ENCODE assay signal across 1 cellular context in genomic region chr16:82682757-82683156, GRCh38.
TF ChIP-seq lines count a peak whose summit lies in the region.

No MANE protein-coding gene starts in this region.

TF ChIP-seq in HepG2, 621 proteins besides CTCF, POLR2A, EP300 and RAD21 (continued from another document):
- no peak for TF ChIP-seq CREM (IDR thresholded peaks at IDR 0.05)
- TF ChIP-seq CREM (CRISPR knock-in tag; IDR thresholded peaks at IDR 0.05): no peak
- no peak for TF ChIP-seq BRF2 (CRISPR knock-in tag; IDR thresholded peaks at IDR 0.05)
- TF ChIP-seq FOXK1 (CRISPR knock-in tag; IDR thresholded peaks at IDR 0.05; ENCODE audit: borderline replicate concordance, low read depth): no peak
- no peak for TF ChIP-seq DMAP1 (CRISPR knock-in tag; IDR thresholded peaks at IDR 0.05)
- no peak for TF ChIP-seq RFX3 (CRISPR knock-in tag; IDR thresholded peaks at IDR 0.05)
- TF ChIP-seq SETDB1 (CRISPR knock-in tag; IDR thresholded peaks at IDR 0.05; ENCODE audit: borderline replicate concordance): no peak
- no peak for TF ChIP-seq DNMT3B (CRISPR knock-in tag; conservative IDR thresholded peaks at IDR 0.05)
- no peak for TF ChIP-seq ZNF251 (CRISPR knock-in tag; IDR thresholded peaks at IDR 0.05)
